ENCODE assay signal across 11 cellular contexts in genomic region chr12:93387780-93388179, GRCh38. TPM values are rescaled to one million over a fixed set of nuclear protein-coding genes. Genes with fewer than 3 reads are reported as not detected.
DNase-seq lines count a peak whose midpoint lies in the region; ATAC-seq and TF ChIP-seq lines count a peak whose summit lies in the region.
"Had no signal": no experiment of that assay in that cellular context is flagged by ENCODE, and none has a peak within 500 bp of the region (broad histone marks: within the 10 kb centered on the region; RNA-seq: fewer than 3 reads in every experiment).

No MANE protein-coding gene starts in this region.

- H3K4me3 Mint-ChIP-seq in activated T-helper 2 cell treated with anti-CD3 and anti-CD28 coated beads, Interferon-gamma antibody, Interleukin-2, Interleukin-4, amounts not matched to agents 10 μg/mL and 5 μg/mL and 100 μg/mL, durations not matched to agents 14 hours and 24 hours and 36 hours (ENCODE audit: low read depth): no peak overlapping the region
- no peak overlapping the region for H3K4me3 Mint-ChIP-seq in nephron progenitor cell
- H3K4me3 Mint-ChIP-seq: central memory CD8-positive, alpha-beta T cell had no signal

- intact Hi-C loops in activated T-helper 2 cell treated with anti-CD3 and anti-CD28 coated beads, Interferon-gamma antibody, Interleukin-2, Interleukin-4, amounts not matched to agents 10 μg/mL and 5 μg/mL and 100 μg/mL, durations not matched to agents 14 hours and 24 hours and 36 hours (cut with micrococcal nuclease): loop anchor here (1.0 to 2.0 kb wide), 2 partner anchors 289 to 397 kb away; no protein-coding TSS in a partner anchor
- intact Hi-C loops in stomach (cut with DNase I; ENCODE audit: low total_unique reads): no loop called here

- peak overlapping the region; percentile 72 for H3K27ac Mint-ChIP-seq in activated T-helper 2 cell treated with anti-CD3 and anti-CD28 coated beads, Interferon-gamma antibody, Interleukin-2, Interleukin-4, amounts not matched to agents 10 μg/mL and 5 μg/mL and 100 μg/mL, durations not matched to agents 14 hours and 24 hours and 36 hours
- H3K27ac Mint-ChIP-seq in nephron progenitor cell: peak overlapping the region; percentile 69

- H3K27me3 Mint-ChIP-seq in activated T-helper 2 cell treated with anti-CD3 and anti-CD28 coated beads, Interferon-gamma antibody, Interleukin-2, Interleukin-4, amounts not matched to agents 10 μg/mL and 5 μg/mL and 100 μg/mL, durations not matched to agents 14 hours and 24 hours and 36 hours (ENCODE audit: low read depth): no peaks in the 10 kb centered on the region
- no peaks in the 10 kb centered on the region for H3K27me3 Mint-ChIP-seq in nephron progenitor cell (ENCODE audit: low read depth, poor library complexity)
- H3K27me3 Mint-ChIP-seq: central memory CD8-positive, alpha-beta T cell had no signal

- peaks cover 41% of the 10 kb centered on the region for H3K4me1 Mint-ChIP-seq in activated T-helper 2 cell treated with anti-CD3 and anti-CD28 coated beads, Interferon-gamma antibody, Interleukin-2, Interleukin-4, amounts not matched to agents 10 μg/mL and 5 μg/mL and 100 μg/mL, durations not matched to agents 14 hours and 24 hours and 36 hours (ENCODE audit: low read depth)
- peaks cover 32% of the 10 kb centered on the region for H3K4me1 Mint-ChIP-seq in nephron progenitor cell

- POLR2A ChIA-PET in AG04450 (lab: Yijun Ruan, JAX): interaction anchor here (1.3 kb wide), 1 partner anchor 9 kb away, joined by 3 read pairs; no protein-coding TSS in a partner anchor

- H3K27ac ChIP-seq in AG04450 (ENCODE audit: low read depth, low read length): peak overlapping the region; percentile 39
- H3K27ac ChIP-seq in stomach: no peak overlapping the region

- TF ChIP-seq POLR2A in stomach (IDR thresholded peaks at IDR 0.05): no peak

- no peak for TF ChIP-seq CTCF in AG04450 (IDR thresholded peaks at IDR 0.05; ENCODE audit: low read depth, low read length)
- TF ChIP-seq CTCF in nephron progenitor cell (IDR thresholded peaks at IDR 0.05): no peak
- TF ChIP-seq CTCF in stomach (IDR thresholded peaks at IDR 0.05): no peak

- ATAC-seq in GM21529 (IDR thresholded peaks at IDR 0.05; ENCODE audit: unreplicated experiment): peak; percentile 49

- peaks cover 6 to 89% (median 58%) of the 10 kb centered on the region in 4 donors for H3K4me1 ChIP-seq in stomach

- WGBS in stomach, 5 donors: 78 to 87% (median 81%) methylated on average over 2 of the region's 2 CpGs

- H3K4me3 ChIP-seq in AG04450 (ENCODE audit: low read depth, low read length): no peak overlapping the region
- no peak overlapping the region for H3K4me3 ChIP-seq in stomach

- H3K27me3 ChIP-seq in AG04450 (ENCODE audit: control insufficient read depth, insufficient read depth, low read length) (no peaks in the 10 kb centered on the region), stomach (no peaks in the 10 kb centered on the region)

- no peak for TF ChIP-seq EP300 in stomach (IDR thresholded peaks at IDR 0.05)

- no peaks in the 10 kb centered on the region for H3K36me3 ChIP-seq in stomach

- DNase-seq in AG04450 (ENCODE audit: low read depth, low spot score): no peak
- DNase-seq in activated T-helper 2 cell treated with anti-CD3 and anti-CD28 coated beads, Interferon-gamma antibody, Interleukin-2, Interleukin-4, amounts not matched to agents 10 μg/mL and 5 μg/mL and 100 μg/mL, durations not matched to agents 14 hours and 24 hours and 36 hours (ENCODE audit: low spot score): no peak
- no peak for DNase-seq in nephron progenitor cell
- no peak for DNase-seq in Kasumi-1 (lab: John Stamatoyannopoulos, UW)
- no peak for DNase-seq in NCI-H510A treated with DMSO at 0.1 percent for 48 hours (lab: John Stamatoyannopoulos, UW)
- no peak for DNase-seq in stomach
- no peak for DNase-seq in G401 (ENCODE audit: low spot score)
- DNase-seq: Calu3, occipital lobe had no signal

- no peaks in the 10 kb centered on the region for H3K9me3 Mint-ChIP-seq in activated T-helper 2 cell treated with anti-CD3 and anti-CD28 coated beads, Interferon-gamma antibody, Interleukin-2, Interleukin-4, amounts not matched to agents 10 μg/mL and 5 μg/mL and 100 μg/mL, durations not matched to agents 14 hours and 24 hours and 36 hours
- peaks cover 13% of the 10 kb centered on the region for H3K9me3 Mint-ChIP-seq in nephron progenitor cell
- H3K9me3 Mint-ChIP-seq: central memory CD8-positive, alpha-beta T cell had no signal

- in situ Hi-C loops in G401 (cut with HindIII; ENCODE audit: low sequenced_read_pairs): no loop called here

- H3K9me3 ChIP-seq in AG04450 (ENCODE audit: control insufficient read depth, insufficient read depth, low read length) (no peaks in the 10 kb centered on the region), stomach (no peaks in the 10 kb centered on the region)

- peaks cover 55% of the 10 kb centered on the region for H3K36me3 Mint-ChIP-seq in activated T-helper 2 cell treated with anti-CD3 and anti-CD28 coated beads, Interferon-gamma antibody, Interleukin-2, Interleukin-4, amounts not matched to agents 10 μg/mL and 5 μg/mL and 100 μg/mL, durations not matched to agents 14 hours and 24 hours and 36 hours (ENCODE audit: low read depth)
- peaks cover 63% of the 10 kb centered on the region for H3K36me3 Mint-ChIP-seq in nephron progenitor cell (ENCODE audit: low read depth)

- CTCF ChIA-PET in AG04450 (lab: Charles Lee): interaction anchor here (0.6 to 6.9 kb wide), 3 partner anchors 9 to 400 kb away, joined by 4 to 47 read pairs (median 15); no protein-coding TSS in a partner anchor

RNA-seq across cellular contexts. Expression of gene NUDT4, which starts 10.1 kb away (rescaled TPM):
- polyA plus RNA-seq in AG04450 (2011; rRNA removed) (49.1 and 77.7 TPM in 2 replicates), stomach (10 to 100 TPM; 17.5 to 28.0 (median 23.5) TPM)
- 18.8 and 34.7 TPM in 2 replicates for polyA minus RNA-seq in AG04450 (2011; rRNA and poly(A)+ RNA removed)
- total RNA-seq in activated T-helper 2 cell treated with anti-CD3 and anti-CD28 coated beads, Interferon-gamma antibody, Interleukin-2, Interleukin-4, amounts not matched to agents 10 μg/mL and 5 μg/mL and 100 μg/mL, durations not matched to agents 14 hours and 24 hours and 36 hours: 92.0 and 93.9 TPM in 2 replicates
- 10 to 100 TPM; 19.8 to 77.7 (median 38.8) TPM for total RNA-seq in stomach
- 35.2 and 65.6 TPM in 2 replicates for total RNA-seq in G401 (2014; rRNA removed; shearing (Covaris generic))

RNA-seq across cellular contexts. Expression of gene UBE2N, which starts 54.0 kb away (rescaled TPM):
- polyA plus RNA-seq in AG04450 (2011; rRNA removed) (159 and 167 TPM in 2 replicates), stomach (10 to 100 TPM; 38.8 to 65.7 (median 63.7) TPM)
- polyA minus RNA-seq in AG04450 (2011; rRNA and poly(A)+ RNA removed): 60.1 and 80.1 TPM in 2 replicates
- total RNA-seq in activated T-helper 2 cell treated with anti-CD3 and anti-CD28 coated beads, Interferon-gamma antibody, Interleukin-2, Interleukin-4, amounts not matched to agents 10 μg/mL and 5 μg/mL and 100 μg/mL, durations not matched to agents 14 hours and 24 hours and 36 hours: 258 and 261 TPM in 2 replicates
- total RNA-seq in stomach: 10 to 100 TPM in 4 of 5 donors, 1 to 10 TPM in 1; 6.1 to 47.4 (median 17.9) TPM
- 116 and 119 TPM in 2 replicates for total RNA-seq in G401 (2014; rRNA removed; shearing (Covaris generic))
